In the genomic region with DNA sequence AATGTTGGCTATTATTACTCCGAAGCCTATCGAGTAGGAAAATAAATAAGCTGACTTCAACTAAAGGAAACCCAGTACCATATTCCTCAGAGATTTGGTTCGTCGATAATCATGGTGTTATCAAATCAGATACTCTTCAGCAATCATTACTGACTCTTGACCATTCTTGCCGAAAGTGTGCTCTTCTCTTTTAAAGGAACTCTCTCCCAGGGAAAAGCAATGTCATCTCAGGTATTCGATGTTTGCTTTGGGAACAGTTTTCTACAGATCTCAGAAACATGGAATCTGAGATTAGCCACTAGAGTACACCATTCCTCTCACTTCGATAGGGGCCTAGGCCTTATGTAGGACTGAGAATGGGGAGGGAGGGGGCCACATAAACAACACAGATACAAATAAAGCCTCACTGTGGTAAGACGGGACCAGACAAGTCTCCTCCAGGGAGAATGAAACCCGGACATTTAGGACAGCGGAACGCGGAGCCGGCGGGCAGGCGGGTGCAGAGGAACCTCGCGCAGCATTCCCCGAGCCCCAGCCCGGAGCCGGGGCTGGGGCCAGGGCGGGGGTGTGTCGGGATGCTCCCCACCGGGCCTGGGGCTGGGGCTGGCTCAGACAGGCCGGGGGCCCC, we compare ENCODE assay signal across 8 cellular contexts. TPM values are rescaled to one million over a fixed set of nuclear protein-coding genes. Genes with fewer than 3 reads are reported as not detected.
DNase-seq lines count a peak whose midpoint lies in the region; ATAC-seq, FAIRE-seq and TF ChIP-seq lines count a peak whose summit lies in the region.

No MANE protein-coding gene starts in this region.

- peaks cover 40% of the 10 kb centered on the region for H4K20me1 ChIP-seq in SK-N-SH (ENCODE audit: insufficient read depth)

- peak overlapping the region; percentile 80 to 86 for H3K4me3 ChIP-seq in SK-N-SH (ENCODE audit: low read depth in 2 of 2, low read length in 1 of 2)
- peak overlapping the region; percentile 83 for H3K4me3 ChIP-seq in epithelial cell of esophagus (ENCODE audit: low read length)
- peak overlapping the region; percentile 93 for H3K4me3 ChIP-seq in mucosa of descending colon

- H2AFZ ChIP-seq in SK-N-SH (ENCODE audit: low read depth), result peak overlapping the region; percentile 32

- peak; percentile 0 for ATAC-seq in HG03103 (IDR thresholded peaks at IDR 0.05; ENCODE audit: low read depth, unreplicated experiment)
- peak; percentile 8 for ATAC-seq in mucosa of descending colon

- H3K9ac ChIP-seq in SK-N-SH, result peak overlapping the region; percentile 92

- H3K36me3 ChIP-seq in SK-N-SH (replicated peaks in 1 of 2; ENCODE audit: control insufficient read depth in 1 of 2, insufficient read depth in 2 of 2, low read length in 1 of 2) (peaks cover 22 to 50% of the 10 kb centered on the region in 2 experiments), mucosa of descending colon (ENCODE audit: low read depth) (no peaks in the 10 kb centered on the region)

- H3K9me3 ChIP-seq in SK-N-SH (no peaks in the 10 kb centered on the region), mucosa of descending colon (no peaks in the 10 kb centered on the region)

- TF ChIP-seq EP300 in SK-N-SH (IDR thresholded peaks at IDR 0.05; ENCODE audit: borderline replicate concordance in 1 of 2, low read depth in 1 of 2, low read length in 1 of 2), result no peak

- peak overlapping the region; percentile 86 for H3K4me2 ChIP-seq in SK-N-SH

- peak; percentile 60 for FAIRE-seq in GM18507 (lab: Jason Lieb, UNC)

- CTCF ChIA-PET in SK-N-SH (lab: Yijun Ruan, JAX), result interaction anchor here (0.8 to 3.5 kb wide), 8 partner anchors 8 to 476 kb away, joined by 3 to 18 read pairs (median 3); a partner anchor contains a TSS

- intact Hi-C loops in mucosa of descending colon (cut with DNase I, micrococcal nuclease), result loop anchor here in 1 of 2 donors (5.0 to 10.0 kb wide), 2 partner anchors 51 to 384 kb away; a partner anchor contains a TSS

- peak; percentile 29 for DNase-seq in Ammon's horn (ENCODE audit: low spot score)
- no peak for DNase-seq in GM18507 (ENCODE audit: extremely low spot score, insufficient read length, low read depth)
- peak; percentile 68 for DNase-seq in SK-N-SH
- peak; percentile 35 for DNase-seq in epithelial cell of esophagus (ENCODE audit: low read depth)
- DNase-seq in mucosa of descending colon, result peak in 1 of 3 donors; percentile 39
- DNase-seq in activated effector memory CD4-positive, alpha-beta T cell treated with anti-CD3 and anti-CD28 coated beads, Interleukin-2, amount 50 U/mL, for 16 hours, result no peak
- no peak for DNase-seq in islet precursor cell

- peaks cover 26% of the 10 kb centered on the region for H3F3A ChIP-seq in SK-N-SH (replicated peaks; ENCODE audit: insufficient read depth)

- H3K4me1 ChIP-seq in SK-N-SH (ENCODE audit: control insufficient read depth in 1 of 2, insufficient read depth in 2 of 2, low read depth in 1 of 2, low read length in 1 of 2) (peaks cover 22 to 24% of the 10 kb centered on the region in 2 experiments), mucosa of descending colon (ENCODE audit: low read depth) (peaks cover 28% of the 10 kb centered on the region)

- no peaks in the 10 kb centered on the region for H3K27me3 ChIP-seq in SK-N-SH (ENCODE audit: insufficient read depth)

- POLR2A ChIA-PET in SK-N-SH (lab: Yijun Ruan, JAX), result interaction anchor here (1.5 to 2.6 kb wide), 2 partner anchors 8 to 51 kb away, joined by 3 to 16 read pairs; a partner anchor contains a TSS

- H3K27ac ChIP-seq in SK-N-SH (ENCODE audit: low read depth in 2 of 2, low read length in 1 of 2), result peak overlapping the region; percentile 80 to 93

- peak; percentile 22; the same call in 1 of the 2 replicates for TF ChIP-seq CTCF in SK-N-SH (IDR thresholded peaks at IDR 0.05)
- no peak for TF ChIP-seq CTCF in epithelial cell of esophagus (IDR thresholded peaks at IDR 0.05; ENCODE audit: insufficient read depth, low read depth, low read length, missing control alignments)
- no peak for TF ChIP-seq CTCF in mucosa of descending colon (IDR thresholded peaks at IDR 0.05)

- H3K9me2 ChIP-seq in SK-N-SH, result no peaks in the 10 kb centered on the region

- WGBS in SK-N-SH (ENCODE audit: low lambda C conversion rate), result 2% methylated on average over 20 of the region's 24 CpGs

- peaks cover 85% of the 10 kb centered on the region for H3K79me2 ChIP-seq in SK-N-SH (ENCODE audit: insufficient read depth)

- TF ChIP-seq RAD21 in SK-N-SH (IDR thresholded peaks at IDR 0.05; ENCODE audit: low read length), result no peak

TF ChIP-seq in SK-N-SH, 30 proteins besides CTCF, POLR2A, EP300 and RAD21:
- TF ChIP-seq, protein P1, sequence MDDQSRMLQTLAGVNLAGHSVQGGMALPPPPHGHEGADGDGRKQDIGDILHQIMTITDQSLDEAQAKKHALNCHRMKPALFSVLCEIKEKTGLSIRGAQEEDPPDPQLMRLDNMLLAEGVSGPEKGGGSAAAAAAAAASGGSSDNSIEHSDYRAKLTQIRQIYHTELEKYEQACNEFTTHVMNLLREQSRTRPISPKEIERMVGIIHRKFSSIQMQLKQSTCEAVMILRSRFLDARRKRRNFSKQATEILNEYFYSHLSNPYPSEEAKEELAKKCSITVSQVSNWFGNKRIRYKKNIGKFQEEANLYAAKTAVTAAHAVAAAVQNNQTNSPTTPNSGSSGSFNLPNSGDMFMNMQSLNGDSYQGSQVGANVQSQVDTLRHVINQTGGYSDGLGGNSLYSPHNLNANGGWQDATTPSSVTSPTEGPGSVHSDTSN (IDR thresholded peaks at IDR 0.05), result no peak
- no peak; the same call in 1 of the 2 replicates for TF ChIP-seq MXI1 (IDR thresholded peaks at IDR 0.05; ENCODE audit: low read depth, low read length)
- TF ChIP-seq, protein P2, sequence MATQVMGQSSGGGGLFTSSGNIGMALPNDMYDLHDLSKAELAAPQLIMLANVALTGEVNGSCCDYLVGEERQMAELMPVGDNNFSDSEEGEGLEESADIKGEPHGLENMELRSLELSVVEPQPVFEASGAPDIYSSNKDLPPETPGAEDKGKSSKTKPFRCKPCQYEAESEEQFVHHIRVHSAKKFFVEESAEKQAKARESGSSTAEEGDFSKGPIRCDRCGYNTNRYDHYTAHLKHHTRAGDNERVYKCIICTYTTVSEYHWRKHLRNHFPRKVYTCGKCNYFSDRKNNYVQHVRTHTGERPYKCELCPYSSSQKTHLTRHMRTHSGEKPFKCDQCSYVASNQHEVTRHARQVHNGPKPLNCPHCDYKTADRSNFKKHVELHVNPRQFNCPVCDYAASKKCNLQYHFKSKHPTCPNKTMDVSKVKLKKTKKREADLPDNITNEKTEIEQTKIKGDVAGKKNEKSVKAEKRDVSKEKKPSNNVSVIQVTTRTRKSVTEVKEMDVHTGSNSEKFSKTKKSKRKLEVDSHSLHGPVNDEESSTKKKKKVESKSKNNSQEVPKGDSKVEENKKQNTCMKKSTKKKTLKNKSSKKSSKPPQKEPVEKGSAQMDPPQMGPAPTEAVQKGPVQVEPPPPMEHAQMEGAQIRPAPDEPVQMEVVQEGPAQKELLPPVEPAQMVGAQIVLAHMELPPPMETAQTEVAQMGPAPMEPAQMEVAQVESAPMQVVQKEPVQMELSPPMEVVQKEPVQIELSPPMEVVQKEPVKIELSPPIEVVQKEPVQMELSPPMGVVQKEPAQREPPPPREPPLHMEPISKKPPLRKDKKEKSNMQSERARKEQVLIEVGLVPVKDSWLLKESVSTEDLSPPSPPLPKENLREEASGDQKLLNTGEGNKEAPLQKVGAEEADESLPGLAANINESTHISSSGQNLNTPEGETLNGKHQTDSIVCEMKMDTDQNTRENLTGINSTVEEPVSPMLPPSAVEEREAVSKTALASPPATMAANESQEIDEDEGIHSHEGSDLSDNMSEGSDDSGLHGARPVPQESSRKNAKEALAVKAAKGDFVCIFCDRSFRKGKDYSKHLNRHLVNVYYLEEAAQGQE (IDR thresholded peaks at IDR 0.05; ENCODE audit: low read depth, low read length), result no peak
- no peak for TF ChIP-seq NRF1 (IDR thresholded peaks at IDR 0.05; ENCODE audit: low read depth, low read length)
- no peak for TF ChIP-seq GATA2 (CRISPR knock-in tag; IDR thresholded peaks at IDR 0.05)
- TF ChIP-seq JUND (IDR thresholded peaks at IDR 0.05), result no peak
- TF ChIP-seq, protein P3, sequence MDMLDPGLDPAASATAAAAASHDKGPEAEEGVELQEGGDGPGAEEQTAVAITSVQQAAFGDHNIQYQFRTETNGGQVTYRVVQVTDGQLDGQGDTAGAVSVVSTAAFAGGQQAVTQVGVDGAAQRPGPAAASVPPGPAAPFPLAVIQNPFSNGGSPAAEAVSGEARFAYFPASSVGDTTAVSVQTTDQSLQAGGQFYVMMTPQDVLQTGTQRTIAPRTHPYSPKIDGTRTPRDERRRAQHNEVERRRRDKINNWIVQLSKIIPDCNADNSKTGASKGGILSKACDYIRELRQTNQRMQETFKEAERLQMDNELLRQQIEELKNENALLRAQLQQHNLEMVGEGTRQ (IDR thresholded peaks at IDR 0.05; ENCODE audit: borderline replicate concordance, low read depth, low read length), result no peak

RNA-seq across cellular contexts. Expression of a gene that starts 0.6 kb away (rescaled TPM):
- 18.0 and 23.8 TPM in 2 replicates for polyA plus RNA-seq in SK-N-SH (2012; rRNA removed)
- 12.2 and 24.7 TPM in 2 replicates for polyA plus RNA-seq in SK-N-SH (2012; cell fraction: cytosol; rRNA removed)
- polyA plus RNA-seq in SK-N-SH (2012; cell fraction: nucleus; rRNA removed), result 28.3 and 29.3 TPM in 2 replicates
- 10 to 100 TPM; 49.4 to 55.3 (median 54.2) TPM for total RNA-seq in mucosa of descending colon

RNA-seq across cellular contexts. Expression of a gene that starts 4.2 kb away (rescaled TPM):
- polyA plus RNA-seq in SK-N-SH (2012; rRNA removed), result 353 and 408 TPM in 2 replicates
- 433 and 475 TPM in 2 replicates for polyA plus RNA-seq in SK-N-SH (2012; cell fraction: cytosol; rRNA removed)
- 155 and 187 TPM in 2 replicates for polyA plus RNA-seq in SK-N-SH (2012; cell fraction: nucleus; rRNA removed)
- total RNA-seq in mucosa of descending colon, result 100 to 1,000 TPM; 106 to 219 (median 216) TPM

RNA-seq across cellular contexts. Expression of a gene that starts 51.6 kb away (rescaled TPM):
- 20.8 and 29.7 TPM in 2 replicates for polyA plus RNA-seq in SK-N-SH (2012; rRNA removed)
- polyA plus RNA-seq in SK-N-SH (2012; cell fraction: cytosol; rRNA removed), result 39.7 and 57.5 TPM in 2 replicates
- 5.7 and 14.4 TPM in 2 replicates for polyA plus RNA-seq in SK-N-SH (2012; cell fraction: nucleus; rRNA removed)
- 10 to 100 TPM; 42.4 to 60.7 (median 59.2) TPM for total RNA-seq in mucosa of descending colon

Comparison
In these comparisons a context has a peak if more than half of its experiments do, and no peak if none do; other contexts are left out.
1. DNase-seq: peak in Ammon's horn (single experiment), SK-N-SH (single experiment) and epithelial cell of esophagus (single experiment); none in GM18507 (single experiment), activated effector memory CD4-positive, alpha-beta T cell treated with anti-CD3 and anti-CD28 coated beads, Interleukin-2, amount 50 U/mL, for 16 hours (single experiment) and islet precursor cell (single experiment).
2. Peak in every context shown above with its lines, with median percentiles within 50 percentile points of each other: H3K4me3 ChIP-seq.